ENCODE assay signal across 1 cellular context in genomic region chr15:65183847-65184159, GRCh38.
TF ChIP-seq lines count a peak whose summit lies in the region.

No MANE protein-coding gene starts in this region.

TF ChIP-seq in HepG2, 621 proteins besides CTCF, POLR2A, EP300 and RAD21:
- TF ChIP-seq PRDM4 (CRISPR knock-in tag; IDR thresholded peaks at IDR 0.05; ENCODE audit: borderline replicate concordance): no peak
- TF ChIP-seq NONO (IDR thresholded peaks at IDR 0.05): no peak
- 0 out of 2 replicates have a peak, but pooled peaks have one; percentile 4 for TF ChIP-seq NONO (CRISPR knock-in tag; conservative IDR thresholded peaks at IDR 0.05)
- no peak for TF ChIP-seq JDP2 (CRISPR knock-in tag; IDR thresholded peaks at IDR 0.05; ENCODE audit: borderline replicate concordance)
- TF ChIP-seq ZNF605 (CRISPR knock-in tag; IDR thresholded peaks at IDR 0.05): no peak
- TF ChIP-seq ZKSCAN8 (CRISPR knock-in tag; IDR thresholded peaks at IDR 0.05; ENCODE audit: borderline replicate concordance): no peak
- TF ChIP-seq ZNF670 (CRISPR knock-in tag; IDR thresholded peaks at IDR 0.05; ENCODE audit: borderline replicate concordance): 0 out of 2 replicates have a peak, but pooled peaks have one; percentile 32
- TF ChIP-seq SIX4 (CRISPR knock-in tag; IDR thresholded peaks at IDR 0.05): no peak
- TF ChIP-seq ZBTB7A (CRISPR knock-in tag; IDR thresholded peaks at IDR 0.05): no peak
